ENCODE assay signal across 8 cellular contexts in genomic region chr11:1863352-1864215, GRCh38.
DNase-seq lines count a peak whose midpoint lies in the region; ATAC-seq and TF ChIP-seq lines count a peak whose summit lies in the region.

No MANE protein-coding gene starts in this region.

- DNase-seq in Ammon's horn (ENCODE audit: low spot score) = peak; percentile 76
- DNase-seq in KBM-7 = peak; percentile 51
- peak; percentile 89 to 91 for DNase-seq in cardiac fibroblast (ENCODE audit: low read depth in 2 of 2)
- DNase-seq in smooth muscle cell of the brain vasculature (ENCODE audit: low read depth, low spot score) = peak; percentile 83
- no peak for DNase-seq in activated CD4-positive, alpha-beta T cell treated with anti-CD3 and anti-CD28 coated beads, Interleukin-2, amount 50 U/mL, for 4 hours
- DNase-seq in activated naive CD4-positive, alpha-beta T cell treated with Interleukin-2 at 50 U/mL for 16 hours = no peak

- TF ChIP-seq CTCF in cardiac fibroblast (IDR thresholded peaks at IDR 0.05; ENCODE audit: low read depth, low read length) = no peak

- peaks cover 2% of the 10 kb centered on the region for H3K27me3 ChIP-seq in layer of hippocampus (ENCODE audit: control insufficient read depth, insufficient read depth, low read length)

- H3K27ac ChIP-seq in layer of hippocampus (ENCODE audit: low read depth, low read length) = peak overlapping the region; percentile 23

- in situ Hi-C loops in KBM-7 (cut with MboI; ENCODE audit: low pct_unique_long_range_greater_than_20kb, low sequenced_read_pairs) = no loop called here

- ATAC-seq in GM21390 (IDR thresholded peaks at IDR 0.05; ENCODE audit: unreplicated experiment) = no peak

- peak overlapping the region in 1 of 2 donors; percentile 23 for H3K4me3 ChIP-seq in cardiac fibroblast (replicated peaks in 1 of 2; ENCODE audit: low read depth in 2 of 2, low read length in 2 of 2)

Comparison
In these comparisons a context has a peak if more than half of its experiments do, and no peak if none do; other contexts are left out.
1. DNase-seq: peak in Ammon's horn (single experiment), KBM-7 (single experiment), cardiac fibroblast (2 of 2) and smooth muscle cell of the brain vasculature (single experiment); none in activated CD4-positive, alpha-beta T cell treated with anti-CD3 and anti-CD28 coated beads, Interleukin-2, amount 50 U/mL, for 4 hours (0 of 2) and activated naive CD4-positive, alpha-beta T cell treated with Interleukin-2 at 50 U/mL for 16 hours (single experiment).